ENCODE assay signal across 13 cellular contexts in the genomic region with DNA sequence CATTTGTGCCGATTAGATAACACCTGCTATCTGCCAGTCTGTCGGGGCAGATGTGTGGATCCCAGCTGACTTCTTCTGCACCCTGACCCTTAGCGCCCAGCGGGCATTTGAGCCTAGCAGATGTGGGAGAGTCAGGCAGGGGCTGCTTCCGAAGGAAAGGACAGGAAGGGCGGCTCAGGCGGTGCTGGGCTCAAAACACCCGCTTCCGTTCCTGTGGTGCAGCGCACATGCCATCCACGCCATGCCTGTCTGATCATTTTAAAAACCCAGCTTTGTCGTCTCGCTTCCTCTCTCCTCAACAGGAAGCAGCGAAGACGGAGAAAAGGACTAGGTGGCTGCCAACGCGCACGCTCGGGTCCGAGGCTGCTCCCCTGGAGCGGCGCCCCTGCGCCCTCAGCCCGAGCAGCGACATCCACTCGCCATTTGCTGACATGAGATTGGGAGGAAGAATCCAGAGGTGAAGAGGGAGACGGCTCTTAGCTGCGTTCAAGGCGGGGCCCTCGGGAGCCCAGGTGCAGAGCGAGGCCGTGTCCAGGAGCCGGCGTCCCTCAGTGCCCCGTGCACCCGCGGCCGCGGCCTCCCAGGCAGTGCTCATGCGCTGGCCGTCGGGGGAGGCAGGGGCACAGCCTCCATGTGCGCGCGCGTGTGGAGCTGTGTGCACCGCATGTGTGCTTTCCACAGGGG. TPM values are rescaled to one million over a fixed set of nuclear protein-coding genes. Genes with fewer than 3 reads are reported as not detected.
"Had no signal": no experiment of that assay in that cellular context is flagged by ENCODE, and none has a peak within 500 bp of the region (broad histone marks: within the 10 kb centered on the region; RNA-seq: fewer than 3 reads in every experiment).

No MANE protein-coding gene starts in this region.

- DNase-seq: activated CD4-positive, alpha-beta T cell treated with anti-CD3 and anti-CD28 coated beads, Interleukin-2, amount 10 ng/mL, durations not matched to agents 7 days and 5 days; activated CD4-positive, CD25-positive, alpha-beta regulatory T cell; amniotic stem cell; body of pancreas; cerebellar nuclear complex; hippocampal formation; thyroid gland; uterus had no signal

- H3K27me3 ChIP-seq: body of pancreas, thyroid gland, uterus had no signal

- ATAC-seq: body of pancreas; stimulated activated effector memory CD8-positive, alpha-beta T cell treated with anti-CD3 and anti-CD28 coated beads, Interleukin-12 subunit alpha, Interleukin-12 subunit beta, amount 100 ng/mL, for 72 hours had no signal

- H3K9me3 ChIP-seq: body of pancreas, thyroid gland, uterus had no signal

- H3K27ac Mint-ChIP-seq: dendritic cell treated with granulocyte-macrophage colony-stimulating factor and Interleukin-4, amounts not matched to agents 40 ng/mL and 50 ng/mL, for 4 days; mesothelial cell of epicardium; stimulated activated effector memory CD8-positive, alpha-beta T cell treated with anti-CD3 and anti-CD28 coated beads, Interleukin-12 subunit alpha, Interleukin-12 subunit beta, amount 100 ng/mL, for 72 hours had no signal

- H3K27ac ChIP-seq: body of pancreas, skin epidermis, thyroid gland, uterus had no signal

- H3K27me3 Mint-ChIP-seq: activated CD4-positive, alpha-beta T cell treated with anti-CD3 and anti-CD28 coated beads, Interleukin-2, amount 10 ng/mL, durations not matched to agents 7 days and 5 days had no signal

- H3K4me1 ChIP-seq: body of pancreas, thyroid gland, uterus had no signal

- H3K9me3 Mint-ChIP-seq: activated CD4-positive, alpha-beta T cell treated with anti-CD3 and anti-CD28 coated beads, Interleukin-2, amount 10 ng/mL, durations not matched to agents 7 days and 5 days; dendritic cell treated with granulocyte-macrophage colony-stimulating factor and Interleukin-4, amounts not matched to agents 40 ng/mL and 50 ng/mL, for 4 days; mesothelial cell of epicardium; stimulated activated effector memory CD8-positive, alpha-beta T cell treated with anti-CD3 and anti-CD28 coated beads, Interleukin-12 subunit alpha, Interleukin-12 subunit beta, amount 100 ng/mL, for 72 hours had no signal

- H3K36me3 ChIP-seq: uterus had no signal

- H3K4me3 ChIP-seq: body of pancreas, skin epidermis, thyroid gland, uterus had no signal

- H3K4me3 Mint-ChIP-seq: activated CD4-positive, alpha-beta T cell treated with anti-CD3 and anti-CD28 coated beads, Interleukin-2, amount 10 ng/mL, durations not matched to agents 7 days and 5 days; dendritic cell treated with granulocyte-macrophage colony-stimulating factor and Interleukin-4, amounts not matched to agents 40 ng/mL and 50 ng/mL, for 4 days; mesothelial cell of epicardium; stimulated activated effector memory CD8-positive, alpha-beta T cell treated with anti-CD3 and anti-CD28 coated beads, Interleukin-12 subunit alpha, Interleukin-12 subunit beta, amount 100 ng/mL, for 72 hours had no signal

- H3K4me1 Mint-ChIP-seq: mesothelial cell of epicardium had no signal

RNA-seq across cellular contexts. Expression of a gene that starts 5.9 kb away (rescaled TPM):
- total RNA-seq: activated CD4-positive, alpha-beta T cell treated with anti-CD3 and anti-CD28 coated beads, Interleukin-2, amount 10 ng/mL, durations not matched to agents 7 days and 5 days; mesothelial cell of epicardium; myocyte had no signal
